ENCODE assay signal across 11 cellular contexts in genomic region chr10:34124522-34125035, GRCh38.
DNase-seq lines count a peak whose midpoint lies in the region; ATAC-seq and TF ChIP-seq lines count a peak whose summit lies in the region.
"Had no signal": no experiment of that assay in that cellular context is flagged by ENCODE, and none has a peak within 500 bp of the region (broad histone marks: within the 10 kb centered on the region; RNA-seq: fewer than 3 reads in every experiment).

No MANE protein-coding gene starts in this region.

- no peaks in the 10 kb centered on the region for H3K79me2 ChIP-seq in hepatocyte

- no peak overlapping the region for H3K4me3 ChIP-seq in hepatocyte
- no peak overlapping the region for H3K4me3 ChIP-seq in upper lobe of right lung

- H3K4me1 ChIP-seq in hepatocyte (ENCODE audit: insufficient read depth) (peaks cover 22% of the 10 kb centered on the region), upper lobe of right lung (peaks cover 17% of the 10 kb centered on the region)

- 83% methylated on average over 6 of the region's 6 CpGs for WGBS in hepatocyte (ENCODE audit: low lambda C conversion rate, missing lambda C conversion rate)

- intact Hi-C loops in Right ventricle myocardium superior (cut with DNase I) (no loop called here), Right ventricle myocardium inferior (cut with DNase I) (no loop called here), upper lobe of right lung (cut with DNase I) (no loop called here)

- no peaks in the 10 kb centered on the region for H4K20me1 ChIP-seq in hepatocyte (ENCODE audit: insufficient read depth, poor library complexity, severe bottlenecking)

- no peaks in the 10 kb centered on the region for H3K36me3 ChIP-seq in hepatocyte (replicated peaks; ENCODE audit: insufficient read depth, low read depth)
- H3K36me3 ChIP-seq in upper lobe of right lung = no peaks in the 10 kb centered on the region

- no peaks in the 10 kb centered on the region for H3K9me3 ChIP-seq in hepatocyte (ENCODE audit: low read depth)
- H3K9me3 ChIP-seq in upper lobe of right lung = no peaks in the 10 kb centered on the region

- DNase-seq in Right ventricle myocardium superior = no peak
- DNase-seq in Right ventricle myocardium inferior (ENCODE audit: missing footprints) = no peak
- peak; percentile 90 for DNase-seq in SW480 (ENCODE audit: low spot score)
- peak; percentile 62 for DNase-seq in hepatocyte (ENCODE audit: low spot score)
- no peak for DNase-seq in upper lobe of right lung
- DNase-seq in NCI-H187 treated with DMSO at 0.1 percent for 48 hours (lab: John Stamatoyannopoulos, UW) = no peak
- DNase-seq in effector CD8-positive, alpha-beta T cell (lab: John Stamatoyannopoulos, UW) = no peak
- DNase-seq: CD4-positive, alpha-beta T cell; MV-4-11; SHP77 had no signal

- no peak overlapping the region for H2AFZ ChIP-seq in hepatocyte

- no peaks in the 10 kb centered on the region for H3K9me2 ChIP-seq in hepatocyte (replicated peaks; ENCODE audit: insufficient read depth)

- ATAC-seq in Right ventricle myocardium superior (ENCODE audit: poor library complexity) (peak; percentile 68), Right ventricle myocardium inferior (no peak), upper lobe of right lung (peak; percentile 86), HG03025 (IDR thresholded peaks at IDR 0.05; ENCODE audit: low FRiP score, unreplicated experiment) (no peak)

- TF ChIP-seq CTCF in hepatocyte (IDR thresholded peaks at IDR 0.05; ENCODE audit: poor library complexity) (no peak), upper lobe of right lung (IDR thresholded peaks at IDR 0.05) (no peak)

- peak overlapping the region; percentile 24 for H3K27ac ChIP-seq in hepatocyte
- no peak overlapping the region for H3K27ac ChIP-seq in upper lobe of right lung

- H3K4me2 ChIP-seq in hepatocyte = no peak overlapping the region

- H3K27me3 ChIP-seq in hepatocyte (no peaks in the 10 kb centered on the region), upper lobe of right lung (no peaks in the 10 kb centered on the region)

Comparison
In these comparisons a context has a peak if more than half of its experiments do, and no peak if none do; other contexts are left out.
1. ATAC-seq: peak in Right ventricle myocardium superior (single experiment) and upper lobe of right lung (single experiment); none in Right ventricle myocardium inferior (single experiment) and HG03025 (single experiment).
2. DNase-seq: peak in SW480 (single experiment) and hepatocyte (single experiment); none in Right ventricle myocardium superior (single experiment), Right ventricle myocardium inferior (single experiment), upper lobe of right lung (single experiment), NCI-H187 treated with DMSO at 0.1 percent for 48 hours (single experiment) and effector CD8-positive, alpha-beta T cell (single experiment).